10 cellular contexts compared by ENCODE assay signal in genomic region chr1:221839321-221839720, GRCh38.
DNase-seq lines count a peak whose midpoint lies in the region; ATAC-seq and TF ChIP-seq lines count a peak whose summit lies in the region.
"Had no signal": no experiment of that assay in that cellular context is flagged by ENCODE, and none has a peak within 500 bp of the region (broad histone marks: within the 10 kb centered on the region; RNA-seq: fewer than 3 reads in every experiment).

No MANE protein-coding gene starts in this region.

- H3K4me1 ChIP-seq in SJCRH30 (peaks cover 26% of the 10 kb centered on the region), trophoblast cell (ENCODE audit: control insufficient read depth in 1 of 2, insufficient read depth in 2 of 2, low read length in 2 of 2) (peaks cover 2 to 4% of the 10 kb centered on the region in 2 experiments), colonic mucosa (no peaks in the 10 kb centered on the region), Peyer's patch (no peaks in the 10 kb centered on the region)
- H3K4me1 ChIP-seq: gastrocnemius medialis had no signal

- no peaks in the 10 kb centered on the region for H3K9me3 ChIP-seq in SJCRH30 (replicated peaks)
- no peaks in the 10 kb centered on the region for H3K9me3 ChIP-seq in trophoblast cell (ENCODE audit: insufficient read depth, low read depth, low read length)
- H3K9me3 ChIP-seq in colonic mucosa: no peaks in the 10 kb centered on the region
- no peaks in the 10 kb centered on the region for H3K9me3 ChIP-seq in Peyer's patch
- H3K9me3 ChIP-seq: gastrocnemius medialis, thoracic aorta had no signal

- H3K4me3 Mint-ChIP-seq in T-helper 2 cell treated with Interferon-gamma antibody and Interleukin-4, amounts not matched to agents 5 μg/mL and 100 μg/mL, for 36 hours: no peak overlapping the region
- H3K4me3 Mint-ChIP-seq in glutamatergic neuron (ENCODE audit: unreplicated experiment): no peak overlapping the region

- peak overlapping the region; percentile 61 for H2BK12ac ChIP-seq in trophoblast cell (ENCODE audit: low read length)

- no peak overlapping the region for H3K14ac ChIP-seq in trophoblast cell (ENCODE audit: low read length)

- peak overlapping the region; percentile 31 for H3K27ac Mint-ChIP-seq in T-helper 2 cell treated with Interferon-gamma antibody and Interleukin-4, amounts not matched to agents 5 μg/mL and 100 μg/mL, for 36 hours
- no peak overlapping the region for H3K27ac Mint-ChIP-seq in glutamatergic neuron (ENCODE audit: unreplicated experiment)

- H3K4me3 ChIP-seq in SJCRH30 (no peak overlapping the region), trophoblast cell (ENCODE audit: low read depth, low read length) (no peak overlapping the region), colonic mucosa (no peak overlapping the region), Peyer's patch (no peak overlapping the region)
- H3K4me3 ChIP-seq: gastrocnemius medialis, thoracic aorta had no signal

- no CpG with 5 or more reads among the region's 1 CpG for WGBS in trophoblast cell (ENCODE audit: extremely low coverage, insufficient coverage, insufficient read length)

- H3K9ac ChIP-seq in trophoblast cell (ENCODE audit: low read length) (no peak overlapping the region), colonic mucosa (ENCODE audit: low read depth in 2 of 2, low read length in 2 of 2) (no peak overlapping the region)

- peak overlapping the region; percentile 41 for H4K91ac ChIP-seq in trophoblast cell (ENCODE audit: low read depth, low read length)

- H3K27ac ChIP-seq in SJCRH30 (peak overlapping the region; percentile 47), trophoblast cell (ENCODE audit: low read depth, low read length) (no peak overlapping the region), colonic mucosa (no peak overlapping the region), Peyer's patch (no peak overlapping the region)
- H3K27ac ChIP-seq: thoracic aorta had no signal

- no peak overlapping the region for H3K4ac ChIP-seq in trophoblast cell (ENCODE audit: low read depth, low read length)

- H3K18ac ChIP-seq in trophoblast cell (ENCODE audit: low read length): no peak overlapping the region

- no peak overlapping the region for H2AFZ ChIP-seq in trophoblast cell (ENCODE audit: insufficient read depth, low read length, poor library complexity)

- H2AK5ac ChIP-seq in trophoblast cell (ENCODE audit: low read length): peak overlapping the region; percentile 72

- peak overlapping the region; percentile 52 for H2BK5ac ChIP-seq in trophoblast cell (ENCODE audit: low read depth, low read length, poor library complexity)

- DNase-seq in T-helper 2 cell treated with Interferon-gamma antibody and Interleukin-4, amounts not matched to agents 5 μg/mL and 100 μg/mL, for 36 hours (ENCODE audit: low spot score): no peak
- DNase-seq in T-helper 2 cell (no peak), SJCRH30 (no peak), trophoblast cell (no peak), glutamatergic neuron (no peak), colonic mucosa (no peak), Peyer's patch (no peak)

- no peak overlapping the region for H3K4me2 ChIP-seq in trophoblast cell (ENCODE audit: low read length)

- peak overlapping the region; percentile 20 for H2BK120ac ChIP-seq in trophoblast cell (ENCODE audit: insufficient read depth, low read length, poor library complexity)

- no peaks in the 10 kb centered on the region for H3K27me3 Mint-ChIP-seq in T-helper 2 cell treated with Interferon-gamma antibody and Interleukin-4, amounts not matched to agents 5 μg/mL and 100 μg/mL, for 36 hours (ENCODE audit: low read depth)
- H3K27me3 Mint-ChIP-seq in glutamatergic neuron (ENCODE audit: unreplicated experiment): peaks cover 8% of the 10 kb centered on the region

- intact Hi-C loops in colonic mucosa (cut with DNase I): no loop called here

- no peak overlapping the region for H4K8ac ChIP-seq in trophoblast cell (ENCODE audit: low read depth, low read length)

- peaks cover 6% of the 10 kb centered on the region for H3K79me1 ChIP-seq in trophoblast cell (ENCODE audit: low read length)

- no peak for TF ChIP-seq POLR2A in Peyer's patch (IDR thresholded peaks at IDR 0.05)

- H4K12ac ChIP-seq in trophoblast cell (ENCODE audit: low read depth, low read length): no peak overlapping the region

- no peak overlapping the region for H3K23ac ChIP-seq in trophoblast cell (ENCODE audit: low read length)

- peak; percentile 21 for ATAC-seq in HG02840 (IDR thresholded peaks at IDR 0.05; ENCODE audit: low FRiP score, unreplicated experiment)

- H3K4me1 Mint-ChIP-seq in T-helper 2 cell treated with Interferon-gamma antibody and Interleukin-4, amounts not matched to agents 5 μg/mL and 100 μg/mL, for 36 hours (ENCODE audit: low read depth): peaks cover 53% of the 10 kb centered on the region
- H3K4me1 Mint-ChIP-seq in glutamatergic neuron (ENCODE audit: low read depth, unreplicated experiment): no peaks in the 10 kb centered on the region

- H3K36me3 Mint-ChIP-seq in T-helper 2 cell treated with Interferon-gamma antibody and Interleukin-4, amounts not matched to agents 5 μg/mL and 100 μg/mL, for 36 hours (ENCODE audit: low read depth): peaks cover 2% of the 10 kb centered on the region
- H3K36me3 Mint-ChIP-seq in glutamatergic neuron (ENCODE audit: unreplicated experiment): no peaks in the 10 kb centered on the region

- no peaks in the 10 kb centered on the region for H3K9me3 Mint-ChIP-seq in T-helper 2 cell treated with Interferon-gamma antibody and Interleukin-4, amounts not matched to agents 5 μg/mL and 100 μg/mL, for 36 hours
- peaks cover 1% of the 10 kb centered on the region for H3K9me3 Mint-ChIP-seq in glutamatergic neuron (ENCODE audit: unreplicated experiment)

- TF ChIP-seq CTCF in glutamatergic neuron (IDR thresholded peaks at IDR 0.05; ENCODE audit: partially characterized antibody, unreplicated experiment) (no peak), colonic mucosa (IDR thresholded peaks at IDR 0.05) (no peak), Peyer's patch (IDR thresholded peaks at IDR 0.05) (no peak)

- H3K27me3 ChIP-seq in SJCRH30 (no peaks in the 10 kb centered on the region), trophoblast cell (ENCODE audit: insufficient read depth, low read length) (no peaks in the 10 kb centered on the region), colonic mucosa (no peaks in the 10 kb centered on the region), Peyer's patch (no peaks in the 10 kb centered on the region)
- H3K27me3 ChIP-seq: gastrocnemius medialis had no signal

- H3K79me2 ChIP-seq in trophoblast cell (ENCODE audit: control insufficient read depth, insufficient read depth, low read length, poor library complexity): no peaks in the 10 kb centered on the region

- H3K36me3 ChIP-seq in SJCRH30 (no peaks in the 10 kb centered on the region), trophoblast cell (ENCODE audit: control insufficient read depth in 1 of 2, insufficient read depth in 2 of 2, low read length in 2 of 2) (no peaks in the 10 kb centered on the region), colonic mucosa (no peaks in the 10 kb centered on the region), Peyer's patch (no peaks in the 10 kb centered on the region)
- H3K36me3 ChIP-seq: gastrocnemius medialis, thoracic aorta had no signal
